1 cellular context compared by ENCODE assay signal in the genomic region with DNA sequence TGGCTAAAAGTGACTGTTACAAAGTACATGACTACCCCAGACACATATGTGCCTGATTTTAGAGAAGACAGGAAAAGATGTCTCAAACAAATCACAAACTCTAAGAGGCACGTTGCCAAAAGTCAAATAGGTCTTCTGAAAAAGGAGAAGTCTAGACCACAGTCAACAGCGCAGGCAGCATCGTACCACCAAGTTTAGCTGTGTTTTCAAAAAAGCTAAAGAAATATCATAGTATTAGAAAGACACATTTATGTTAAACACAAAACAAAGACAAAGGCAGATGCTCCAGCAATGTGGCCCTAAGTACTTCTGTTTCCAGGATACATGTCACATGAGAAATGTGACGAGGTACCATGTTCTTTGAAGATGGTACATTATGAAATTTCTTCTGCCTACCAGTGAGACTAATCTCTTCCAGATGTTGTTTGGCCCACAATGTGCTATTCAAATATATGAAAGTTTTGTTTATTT.
TF ChIP-seq lines count a peak whose summit lies in the region.

No MANE protein-coding gene starts in this region.

TF ChIP-seq in GM12878, 131 proteins besides CTCF, POLR2A, EP300 and RAD21 (continued from another document):
- TF ChIP-seq, protein P1, sequence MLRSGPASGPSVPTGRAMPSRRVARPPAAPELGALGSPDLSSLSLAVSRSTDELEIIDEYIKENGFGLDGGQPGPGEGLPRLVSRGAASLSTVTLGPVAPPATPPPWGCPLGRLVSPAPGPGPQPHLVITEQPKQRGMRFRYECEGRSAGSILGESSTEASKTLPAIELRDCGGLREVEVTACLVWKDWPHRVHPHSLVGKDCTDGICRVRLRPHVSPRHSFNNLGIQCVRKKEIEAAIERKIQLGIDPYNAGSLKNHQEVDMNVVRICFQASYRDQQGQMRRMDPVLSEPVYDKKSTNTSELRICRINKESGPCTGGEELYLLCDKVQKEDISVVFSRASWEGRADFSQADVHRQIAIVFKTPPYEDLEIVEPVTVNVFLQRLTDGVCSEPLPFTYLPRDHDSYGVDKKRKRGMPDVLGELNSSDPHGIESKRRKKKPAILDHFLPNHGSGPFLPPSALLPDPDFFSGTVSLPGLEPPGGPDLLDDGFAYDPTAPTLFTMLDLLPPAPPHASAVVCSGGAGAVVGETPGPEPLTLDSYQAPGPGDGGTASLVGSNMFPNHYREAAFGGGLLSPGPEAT (IDR thresholded peaks at IDR 0.05; ENCODE audit: low read depth), result no peak
- no peak for TF ChIP-seq MTA2 (IDR thresholded peaks at IDR 0.05; ENCODE audit: low read depth)
- TF ChIP-seq ZSCAN29 (IDR thresholded peaks at IDR 0.05), result no peak
- peak; percentile 67 for TF ChIP-seq RUNX3 (IDR thresholded peaks at IDR 0.05; ENCODE audit: low read length)
- TF ChIP-seq ZNF622 (IDR thresholded peaks at IDR 0.05), result no peak
- TF ChIP-seq, protein P2, sequence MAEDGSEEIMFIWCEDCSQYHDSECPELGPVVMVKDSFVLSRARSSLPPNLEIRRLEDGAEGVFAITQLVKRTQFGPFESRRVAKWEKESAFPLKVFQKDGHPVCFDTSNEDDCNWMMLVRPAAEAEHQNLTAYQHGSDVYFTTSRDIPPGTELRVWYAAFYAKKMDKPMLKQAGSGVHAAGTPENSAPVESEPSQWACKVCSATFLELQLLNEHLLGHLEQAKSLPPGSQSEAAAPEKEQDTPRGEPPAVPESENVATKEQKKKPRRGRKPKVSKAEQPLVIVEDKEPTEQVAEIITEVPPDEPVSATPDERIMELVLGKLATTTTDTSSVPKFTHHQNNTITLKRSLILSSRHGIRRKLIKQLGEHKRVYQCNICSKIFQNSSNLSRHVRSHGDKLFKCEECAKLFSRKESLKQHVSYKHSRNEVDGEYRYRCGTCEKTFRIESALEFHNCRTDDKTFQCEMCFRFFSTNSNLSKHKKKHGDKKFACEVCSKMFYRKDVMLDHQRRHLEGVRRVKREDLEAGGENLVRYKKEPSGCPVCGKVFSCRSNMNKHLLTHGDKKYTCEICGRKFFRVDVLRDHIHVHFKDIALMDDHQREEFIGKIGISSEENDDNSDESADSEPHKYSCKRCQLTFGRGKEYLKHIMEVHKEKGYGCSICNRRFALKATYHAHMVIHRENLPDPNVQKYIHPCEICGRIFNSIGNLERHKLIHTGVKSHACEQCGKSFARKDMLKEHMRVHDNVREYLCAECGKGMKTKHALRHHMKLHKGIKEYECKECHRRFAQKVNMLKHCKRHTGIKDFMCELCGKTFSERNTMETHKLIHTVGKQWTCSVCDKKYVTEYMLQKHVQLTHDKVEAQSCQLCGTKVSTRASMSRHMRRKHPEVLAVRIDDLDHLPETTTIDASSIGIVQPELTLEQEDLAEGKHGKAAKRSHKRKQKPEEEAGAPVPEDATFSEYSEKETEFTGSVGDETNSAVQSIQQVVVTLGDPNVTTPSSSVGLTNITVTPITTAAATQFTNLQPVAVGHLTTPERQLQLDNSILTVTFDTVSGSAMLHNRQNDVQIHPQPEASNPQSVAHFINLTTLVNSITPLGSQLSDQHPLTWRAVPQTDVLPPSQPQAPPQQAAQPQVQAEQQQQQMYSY (CRISPR knock-in tag; IDR thresholded peaks at IDR 0.05), result no peak
- TF ChIP-seq SPI1 (IDR thresholded peaks at IDR 0.05; ENCODE audit: borderline replicate concordance, insufficient read depth, low read depth, low read length), result peak; percentile 74; the same call in 1 of the 2 replicates
- no peak for TF ChIP-seq HDAC2 (IDR thresholded peaks at IDR 0.05)
- 0 out of 2 replicates have a peak, but pooled peaks have one; percentile 6 for TF ChIP-seq RAD51 (IDR thresholded peaks at IDR 0.05)
- TF ChIP-seq MXI1 (IDR thresholded peaks at IDR 0.05; ENCODE audit: low read depth, low read length), result peak; percentile 54; the same call in 1 of the 2 replicates
- TF ChIP-seq, protein P3, sequence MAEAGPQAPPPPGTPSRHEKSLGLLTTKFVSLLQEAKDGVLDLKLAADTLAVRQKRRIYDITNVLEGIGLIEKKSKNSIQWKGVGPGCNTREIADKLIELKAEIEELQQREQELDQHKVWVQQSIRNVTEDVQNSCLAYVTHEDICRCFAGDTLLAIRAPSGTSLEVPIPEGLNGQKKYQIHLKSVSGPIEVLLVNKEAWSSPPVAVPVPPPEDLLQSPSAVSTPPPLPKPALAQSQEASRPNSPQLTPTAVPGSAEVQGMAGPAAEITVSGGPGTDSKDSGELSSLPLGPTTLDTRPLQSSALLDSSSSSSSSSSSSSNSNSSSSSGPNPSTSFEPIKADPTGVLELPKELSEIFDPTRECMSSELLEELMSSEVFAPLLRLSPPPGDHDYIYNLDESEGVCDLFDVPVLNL (IDR thresholded peaks at IDR 0.05; ENCODE audit: low read depth, low read length), result no peak
- no peak for TF ChIP-seq NFIC (IDR thresholded peaks at IDR 0.05; ENCODE audit: low read depth, low read length)
- TF ChIP-seq ZBED1 (IDR thresholded peaks at IDR 0.05; ENCODE audit: borderline replicate concordance), result 0 out of 2 replicates have a peak, but pooled peaks have one; percentile 23
